Comparison of ENCODE assay signal across 1 cellular context in the genomic region with DNA sequence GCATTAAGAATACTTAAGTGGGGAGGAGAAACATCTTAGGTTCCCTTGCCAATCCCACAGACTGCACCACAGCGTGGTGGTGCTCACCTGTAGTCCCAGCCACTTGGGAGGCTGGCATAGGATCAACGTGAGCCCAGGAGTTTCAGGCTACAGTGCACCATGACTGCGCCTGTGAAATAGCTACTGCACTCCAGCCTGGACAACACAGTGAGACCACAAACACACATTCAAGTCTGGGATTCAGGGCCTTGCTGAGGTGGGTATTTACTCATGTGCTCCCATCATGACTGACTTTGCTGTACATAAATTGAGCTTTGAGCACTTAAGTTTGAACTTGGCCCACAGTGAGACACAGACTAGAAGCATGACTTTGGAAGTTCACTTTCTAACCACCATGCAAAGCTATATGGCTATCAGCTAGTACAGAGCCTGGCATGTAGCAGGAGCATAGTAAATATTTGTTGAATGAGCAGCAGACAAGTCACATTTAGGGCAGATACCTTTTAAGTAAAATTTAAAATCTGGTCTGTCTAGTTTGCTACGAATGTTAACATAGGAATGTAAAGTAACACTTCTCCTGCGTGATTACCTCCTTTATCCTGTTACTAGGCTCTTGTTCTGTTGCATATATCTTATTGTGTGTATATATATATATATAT.
TF ChIP-seq lines count a peak whose summit lies in the region.

No MANE protein-coding gene starts in this region.

TF ChIP-seq in IMR-90, 13 proteins besides CTCF, POLR2A, EP300 and RAD21:
- no peak for TF ChIP-seq NFE2L2 (IDR thresholded peaks at IDR 0.05; ENCODE audit: low read depth, low read length)
